Comparison of ENCODE assay signal across 1 cellular context in the genomic region with DNA sequence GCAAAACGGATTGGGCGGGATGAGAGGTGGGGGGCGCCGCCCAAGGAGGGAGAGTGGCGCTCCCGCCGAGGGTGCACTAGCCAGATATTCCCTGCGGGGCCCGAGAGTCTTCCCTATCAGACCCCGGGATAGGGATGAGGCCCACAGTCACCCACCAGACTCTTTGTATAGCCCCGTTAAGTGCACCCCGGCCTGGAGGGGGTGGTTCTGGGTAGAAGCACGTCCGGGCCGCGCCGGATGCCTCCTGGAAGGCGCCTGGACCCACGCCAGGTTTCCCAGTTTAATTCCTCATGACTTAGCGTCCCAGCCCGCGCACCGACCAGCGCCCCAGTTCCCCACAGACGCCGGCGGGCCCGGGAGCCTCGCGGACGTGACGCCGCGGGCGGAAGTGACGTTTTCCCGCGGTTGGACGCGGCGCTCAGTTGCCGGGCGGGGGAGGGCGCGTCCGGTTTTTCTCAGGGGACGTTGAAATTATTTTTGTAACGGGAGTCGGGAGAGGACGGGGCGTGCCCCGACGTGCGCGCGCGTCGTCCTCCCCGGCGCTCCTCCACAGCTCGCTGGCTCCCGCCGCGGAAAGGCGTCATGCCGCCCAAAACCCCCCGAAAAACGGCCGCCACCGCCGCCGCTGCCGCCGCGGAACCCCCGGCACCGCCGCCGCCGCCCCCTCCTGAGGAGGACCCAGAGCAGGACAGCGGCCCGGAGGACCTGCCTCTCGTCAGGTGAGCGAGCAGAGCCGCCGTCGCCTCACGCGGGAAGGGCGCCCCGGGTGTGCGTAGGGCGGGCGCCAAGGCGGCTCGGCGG.
TF ChIP-seq lines count a peak whose summit lies in the region.

A gene (plus strand): TSS at position 421 of the 801 bp plus-strand sequence. CDS start 162 bp downstream, at position 583.

TF ChIP-seq in A549, 52 proteins besides CTCF, POLR2A, EP300 and RAD21 (continued from another document):
- TF ChIP-seq, protein P1, sequence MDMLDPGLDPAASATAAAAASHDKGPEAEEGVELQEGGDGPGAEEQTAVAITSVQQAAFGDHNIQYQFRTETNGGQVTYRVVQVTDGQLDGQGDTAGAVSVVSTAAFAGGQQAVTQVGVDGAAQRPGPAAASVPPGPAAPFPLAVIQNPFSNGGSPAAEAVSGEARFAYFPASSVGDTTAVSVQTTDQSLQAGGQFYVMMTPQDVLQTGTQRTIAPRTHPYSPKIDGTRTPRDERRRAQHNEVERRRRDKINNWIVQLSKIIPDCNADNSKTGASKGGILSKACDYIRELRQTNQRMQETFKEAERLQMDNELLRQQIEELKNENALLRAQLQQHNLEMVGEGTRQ (IDR thresholded peaks at IDR 0.05): no peak
- no peak for TF ChIP-seq CEBPB (IDR thresholded peaks at IDR 0.05)
